In genomic region chr9:121824651-121825480, GRCh38 we compare ENCODE assay signal across 1 cellular context.
TF ChIP-seq lines count a peak whose summit lies in the region.

No MANE protein-coding gene starts in this region.

TF ChIP-seq in WTC11, 78 proteins besides CTCF, POLR2A, EP300 and RAD21 (continued from another document):
- TF ChIP-seq, protein P1, sequence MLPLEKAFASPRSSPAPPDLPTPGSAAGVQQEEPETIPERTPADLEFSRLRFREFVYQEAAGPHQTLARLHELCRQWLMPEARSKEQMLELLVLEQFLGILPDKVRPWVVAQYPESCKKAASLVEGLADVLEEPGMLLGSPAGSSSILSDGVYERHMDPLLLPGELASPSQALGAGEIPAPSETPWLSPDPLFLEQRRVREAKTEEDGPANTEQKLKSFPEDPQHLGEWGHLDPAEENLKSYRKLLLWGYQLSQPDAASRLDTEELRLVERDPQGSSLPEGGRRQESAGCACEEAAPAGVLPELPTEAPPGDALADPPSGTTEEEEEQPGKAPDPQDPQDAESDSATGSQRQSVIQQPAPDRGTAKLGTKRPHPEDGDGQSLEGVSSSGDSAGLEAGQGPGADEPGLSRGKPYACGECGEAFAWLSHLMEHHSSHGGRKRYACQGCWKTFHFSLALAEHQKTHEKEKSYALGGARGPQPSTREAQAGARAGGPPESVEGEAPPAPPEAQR (CRISPR knock-in tag; IDR thresholded peaks at IDR 0.05) = no peak
- no peak for TF ChIP-seq MXD4 (CRISPR knock-in tag; IDR thresholded peaks at IDR 0.05; ENCODE audit: borderline replicate concordance)
